ENCODE assay signal across 17 cellular contexts in genomic region chr2:70011335-70011734, GRCh38.
"Had no signal": no experiment of that assay in that cellular context is flagged by ENCODE, and none has a peak within 500 bp of the region (broad histone marks: within the 10 kb centered on the region; RNA-seq: fewer than 3 reads in every experiment).

No MANE protein-coding gene starts in this region.

- H3K27me3 Mint-ChIP-seq: activated B cell treated with CpG ODN at 0.5 μM for 24 hours; activated CD4-positive, alpha-beta T cell treated with anti-CD3 and anti-CD28 coated beads, Interleukin-2, amount 10 ng/mL, durations not matched to agents 7 days and 5 days; stimulated activated naive B cell treated with anti-CD40 and anti-IgM and Interleukin-4, amounts not matched to agents 10 μg/mL and 1 μg/mL and 100 μg/mL, for 72 hours had no signal

- H3K9me3 ChIP-seq: lower lobe of right lung, mucosa of descending colon, psoas muscle, right lobe of liver, spleen, tibial nerve had no signal

- ATAC-seq: psoas muscle had no signal

- H3K36me3 ChIP-seq: cardiac muscle cell, lower lobe of right lung, right lobe of liver had no signal

- H3K4me1 ChIP-seq: psoas muscle, tibial nerve had no signal

- DNase-seq: activated B cell treated with CpG ODN at 0.5 μM for 24 hours; activated CD4-positive, alpha-beta T cell treated with anti-CD3 and anti-CD28 coated beads, Interleukin-2, amount 10 ng/mL, durations not matched to agents 7 days and 5 days; activated naive CD4-positive, alpha-beta T cell treated with Interleukin-2 at 50 U/mL for 16 hours; effector CD8-positive, alpha-beta T cell; immature natural killer cell; left cardiac atrium; lower lobe of right lung; mucosa of descending colon; natural killer cell; nucleus accumbens; psoas muscle; spleen; stimulated activated CD4-positive, alpha-beta T cell treated with anti-CD3 and anti-CD28 coated beads, Interleukin-1b, Interleukin-23, amount 100 ng/mL, for 48 hours; stimulated activated naive B cell treated with anti-CD40 and anti-IgM and Interleukin-4, amounts not matched to agents 10 μg/mL and 1 μg/mL and 100 μg/mL, for 72 hours had no signal

- H3K27ac Mint-ChIP-seq: activated B cell treated with CpG ODN at 0.5 μM for 24 hours; activated CD4-positive, alpha-beta T cell treated with anti-CD3 and anti-CD28 coated beads, Interleukin-2, amount 10 ng/mL, durations not matched to agents 7 days and 5 days; stimulated activated naive B cell treated with anti-CD40 and anti-IgM and Interleukin-4, amounts not matched to agents 10 μg/mL and 1 μg/mL and 100 μg/mL, for 72 hours had no signal

- H3K9me3 Mint-ChIP-seq: activated CD4-positive, alpha-beta T cell treated with anti-CD3 and anti-CD28 coated beads, Interleukin-2, amount 10 ng/mL, durations not matched to agents 7 days and 5 days; immature natural killer cell; natural killer cell; stimulated activated naive B cell treated with anti-CD40 and anti-IgM and Interleukin-4, amounts not matched to agents 10 μg/mL and 1 μg/mL and 100 μg/mL, for 72 hours had no signal

- H3K4me3 ChIP-seq: cardiac muscle cell, lower lobe of right lung, mucosa of descending colon, psoas muscle, right lobe of liver, spleen, tibial nerve had no signal

- H3K27ac ChIP-seq: cardiac muscle cell, lower lobe of right lung, psoas muscle, right lobe of liver had no signal

- H3K27me3 ChIP-seq: cardiac muscle cell, right lobe of liver, spleen, tibial nerve had no signal

- H3K4me3 Mint-ChIP-seq: activated B cell treated with CpG ODN at 0.5 μM for 24 hours; activated CD4-positive, alpha-beta T cell treated with anti-CD3 and anti-CD28 coated beads, Interleukin-2, amount 10 ng/mL, durations not matched to agents 7 days and 5 days; natural killer cell had no signal
